ENCODE assay signal across 1 cellular context in the genomic region with DNA sequence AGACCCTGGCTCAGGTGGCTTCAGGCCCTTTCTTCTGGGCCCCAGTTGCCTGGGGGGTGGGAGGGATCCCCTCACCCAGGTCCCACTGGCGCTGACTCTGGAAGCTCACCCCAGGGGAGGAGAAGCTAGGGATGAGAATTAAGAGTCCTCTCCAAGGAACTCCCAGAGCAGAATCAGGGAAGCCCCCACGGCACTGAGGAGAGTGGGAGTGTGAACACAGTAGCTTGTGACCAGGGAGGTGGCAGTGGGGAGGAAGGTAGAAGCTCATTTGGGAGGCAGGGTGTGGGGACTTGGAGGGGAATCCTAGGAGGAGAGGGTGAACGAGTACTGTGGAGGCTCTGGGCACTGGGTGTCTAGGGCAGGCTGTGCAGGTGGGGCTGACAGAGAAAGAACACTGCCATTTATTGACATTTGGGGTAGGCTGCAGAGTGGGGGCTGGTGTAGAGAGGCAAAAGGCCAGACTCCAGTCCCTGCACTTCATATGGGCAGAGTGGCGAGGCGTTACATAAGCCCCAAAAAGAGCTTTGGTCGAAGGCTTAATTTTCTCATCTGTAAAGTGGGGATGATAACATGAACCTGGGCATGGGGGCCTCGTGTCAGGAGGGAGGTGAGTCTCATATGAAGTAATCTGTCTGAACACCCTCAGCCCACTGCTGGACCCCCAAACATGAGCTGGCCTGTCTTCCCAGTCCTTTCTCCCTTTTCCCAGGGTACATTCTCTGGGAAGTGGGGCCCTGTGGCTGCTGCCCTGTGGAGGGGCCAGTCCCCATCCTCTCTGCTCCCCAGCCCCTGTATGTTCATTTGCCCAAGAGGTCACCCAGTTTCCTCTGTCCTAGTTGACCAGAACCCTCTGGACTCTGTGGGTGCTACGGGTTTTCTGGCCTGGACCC.
TF ChIP-seq lines count a peak whose summit lies in the region.

No MANE protein-coding gene starts in this region.

TF ChIP-seq in HepG2, 621 proteins besides CTCF, POLR2A, EP300 and RAD21:
- no peak for TF ChIP-seq ZBTB4 (CRISPR knock-in tag; IDR thresholded peaks at IDR 0.05; ENCODE audit: borderline replicate concordance)
- 0 out of 2 replicates have a peak, but pooled peaks have one; percentile 41 for TF ChIP-seq ZNF235 (CRISPR knock-in tag; IDR thresholded peaks at IDR 0.05; ENCODE audit: borderline replicate concordance)
- TF ChIP-seq, protein P1, sequence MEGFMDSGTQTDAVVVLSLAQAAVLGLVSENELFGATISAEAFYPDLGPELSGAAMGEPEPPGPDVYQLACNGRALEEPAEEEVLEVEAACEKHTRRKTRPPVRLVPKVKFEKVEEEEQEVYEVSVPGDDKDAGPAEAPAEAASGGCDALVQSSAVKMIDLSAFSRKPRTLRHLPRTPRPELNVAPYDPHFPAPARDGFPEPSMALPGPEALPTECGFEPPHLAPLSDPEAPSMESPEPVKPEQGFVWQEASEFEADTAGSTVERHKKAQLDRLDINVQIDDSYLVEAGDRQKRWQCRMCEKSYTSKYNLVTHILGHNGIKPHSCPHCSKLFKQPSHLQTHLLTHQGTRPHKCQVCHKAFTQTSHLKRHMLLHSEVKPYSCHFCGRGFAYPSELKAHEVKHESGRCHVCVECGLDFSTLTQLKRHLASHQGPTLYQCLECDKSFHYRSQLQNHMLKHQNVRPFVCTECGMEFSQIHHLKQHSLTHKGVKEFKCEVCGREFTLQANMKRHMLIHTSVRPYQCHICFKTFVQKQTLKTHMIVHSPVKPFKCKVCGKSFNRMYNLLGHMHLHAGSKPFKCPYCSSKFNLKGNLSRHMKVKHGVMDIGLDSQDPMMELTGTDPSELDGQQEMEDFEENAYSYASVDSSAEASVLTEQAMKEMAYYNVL (CRISPR knock-in tag; IDR thresholded peaks at IDR 0.05; ENCODE audit: borderline replicate concordance): 0 out of 2 replicates have a peak, but pooled peaks have one; percentile 42
- no peak for TF ChIP-seq BRF2 (CRISPR knock-in tag; IDR thresholded peaks at IDR 0.05)
- peak; percentile 90 for TF ChIP-seq ZMYM3 (CRISPR knock-in tag; IDR thresholded peaks at IDR 0.05)
- TF ChIP-seq, protein P2, sequence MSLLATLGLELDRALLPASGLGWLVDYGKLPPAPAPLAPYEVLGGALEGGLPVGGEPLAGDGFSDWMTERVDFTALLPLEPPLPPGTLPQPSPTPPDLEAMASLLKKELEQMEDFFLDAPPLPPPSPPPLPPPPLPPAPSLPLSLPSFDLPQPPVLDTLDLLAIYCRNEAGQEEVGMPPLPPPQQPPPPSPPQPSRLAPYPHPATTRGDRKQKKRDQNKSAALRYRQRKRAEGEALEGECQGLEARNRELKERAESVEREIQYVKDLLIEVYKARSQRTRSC (CRISPR knock-in tag; IDR thresholded peaks at IDR 0.05; ENCODE audit: low read depth): no peak
- TF ChIP-seq PITX1 (CRISPR knock-in tag; IDR thresholded peaks at IDR 0.05): 0 out of 2 replicates have a peak, but pooled peaks have one; percentile 44
- peak; percentile 51; the same call in 1 of the 2 replicates for TF ChIP-seq CHD4 (IDR thresholded peaks at IDR 0.05; ENCODE audit: borderline replicate concordance, low read length)
- TF ChIP-seq ZFP82 (CRISPR knock-in tag; IDR thresholded peaks at IDR 0.05; ENCODE audit: borderline replicate concordance): peak; percentile 48; the same call in 1 of the 2 replicates
- TF ChIP-seq HNF1B (CRISPR knock-in tag; IDR thresholded peaks at IDR 0.05): no peak
- 0 out of 2 replicates have a peak, but pooled peaks have one; percentile 23 for TF ChIP-seq ZBTB7B (CRISPR knock-in tag; IDR thresholded peaks at IDR 0.05)
- no peak for TF ChIP-seq ZNF557 (CRISPR knock-in tag; IDR thresholded peaks at IDR 0.05)
- TF ChIP-seq REPIN1 (CRISPR knock-in tag; IDR thresholded peaks at IDR 0.05; ENCODE audit: borderline replicate concordance, low read depth): no peak
- TF ChIP-seq ZNF629 (CRISPR knock-in tag; conservative IDR thresholded peaks at IDR 0.05): peak; percentile 95
- peak; percentile 36 for TF ChIP-seq CBX1 (IDR thresholded peaks at IDR 0.05; ENCODE audit: low read depth)
- peak; percentile 11; the same call in 1 of the 2 replicates for TF ChIP-seq MAX (IDR thresholded peaks at IDR 0.05)
- TF ChIP-seq ZFP91 (CRISPR knock-in tag; IDR thresholded peaks at IDR 0.05; ENCODE audit: borderline replicate concordance): 0 out of 2 replicates have a peak, but pooled peaks have one; percentile 45
- TF ChIP-seq KDM1A (CRISPR knock-in tag; IDR thresholded peaks at IDR 0.05): 0 out of 2 replicates have a peak, but pooled peaks have one; percentile 16
- TF ChIP-seq SPEN (CRISPR knock-in tag; IDR thresholded peaks at IDR 0.05; ENCODE audit: low read depth): 0 out of 2 replicates have a peak, but pooled peaks have one; percentile 3
- TF ChIP-seq ZNF30 (CRISPR knock-in tag; IDR thresholded peaks at IDR 0.05): 0 out of 2 replicates have a peak, but pooled peaks have one; percentile 70
- no peak for TF ChIP-seq ZNF75D (CRISPR knock-in tag; IDR thresholded peaks at IDR 0.05; ENCODE audit: borderline replicate concordance)
- TF ChIP-seq, protein P3, sequence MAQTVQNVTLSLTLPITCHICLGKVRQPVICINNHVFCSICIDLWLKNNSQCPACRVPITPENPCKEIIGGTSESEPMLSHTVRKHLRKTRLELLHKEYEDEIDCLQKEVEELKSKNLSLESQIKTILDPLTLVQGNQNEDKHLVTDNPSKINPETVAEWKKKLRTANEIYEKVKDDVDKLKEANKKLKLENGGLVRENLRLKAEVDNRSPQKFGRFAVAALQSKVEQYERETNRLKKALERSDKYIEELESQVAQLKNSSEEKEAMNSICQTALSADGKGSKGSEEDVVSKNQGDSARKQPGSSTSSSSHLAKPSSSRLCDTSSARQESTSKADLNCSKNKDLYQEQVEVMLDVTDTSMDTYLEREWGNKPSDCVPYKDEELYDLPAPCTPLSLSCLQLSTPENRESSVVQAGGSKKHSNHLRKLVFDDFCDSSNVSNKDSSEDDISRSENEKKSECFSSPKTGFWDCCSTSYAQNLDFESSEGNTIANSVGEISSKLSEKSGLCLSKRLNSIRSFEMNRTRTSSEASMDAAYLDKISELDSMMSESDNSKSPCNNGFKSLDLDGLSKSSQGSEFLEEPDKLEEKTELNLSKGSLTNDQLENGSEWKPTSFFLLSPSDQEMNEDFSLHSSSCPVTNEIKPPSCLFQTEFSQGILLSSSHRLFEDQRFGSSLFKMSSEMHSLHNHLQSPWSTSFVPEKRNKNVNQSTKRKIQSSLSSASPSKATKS (CRISPR knock-in tag; IDR thresholded peaks at IDR 0.05): no peak
- TF ChIP-seq ZNF674 (CRISPR knock-in tag; IDR thresholded peaks at IDR 0.05; ENCODE audit: low read depth): no peak
- TF ChIP-seq SP140L (CRISPR knock-in tag; IDR thresholded peaks at IDR 0.05; ENCODE audit: borderline replicate concordance): no peak
- TF ChIP-seq ZNF547 (CRISPR knock-in tag; IDR thresholded peaks at IDR 0.05): 0 out of 2 replicates have a peak, but pooled peaks have one; percentile 9
- TF ChIP-seq, protein P4, sequence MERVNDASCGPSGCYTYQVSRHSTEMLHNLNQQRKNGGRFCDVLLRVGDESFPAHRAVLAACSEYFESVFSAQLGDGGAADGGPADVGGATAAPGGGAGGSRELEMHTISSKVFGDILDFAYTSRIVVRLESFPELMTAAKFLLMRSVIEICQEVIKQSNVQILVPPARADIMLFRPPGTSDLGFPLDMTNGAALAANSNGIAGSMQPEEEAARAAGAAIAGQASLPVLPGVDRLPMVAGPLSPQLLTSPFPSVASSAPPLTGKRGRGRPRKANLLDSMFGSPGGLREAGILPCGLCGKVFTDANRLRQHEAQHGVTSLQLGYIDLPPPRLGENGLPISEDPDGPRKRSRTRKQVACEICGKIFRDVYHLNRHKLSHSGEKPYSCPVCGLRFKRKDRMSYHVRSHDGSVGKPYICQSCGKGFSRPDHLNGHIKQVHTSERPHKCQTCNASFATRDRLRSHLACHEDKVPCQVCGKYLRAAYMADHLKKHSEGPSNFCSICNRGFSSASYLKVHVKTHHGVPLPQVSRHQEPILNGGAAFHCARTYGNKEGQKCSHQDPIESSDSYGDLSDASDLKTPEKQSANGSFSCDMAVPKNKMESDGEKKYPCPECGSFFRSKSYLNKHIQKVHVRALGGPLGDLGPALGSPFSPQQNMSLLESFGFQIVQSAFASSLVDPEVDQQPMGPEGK (CRISPR knock-in tag; IDR thresholded peaks at IDR 0.05): 0 out of 2 replicates have a peak, but pooled peaks have one; percentile 28
- no peak for TF ChIP-seq ZNF672 (CRISPR knock-in tag; IDR thresholded peaks at IDR 0.05)
- TF ChIP-seq SALL1 (CRISPR knock-in tag; IDR thresholded peaks at IDR 0.05): 0 out of 2 replicates have a peak, but pooled peaks have one; percentile 13
- TF ChIP-seq ZNF333 (CRISPR knock-in tag; IDR thresholded peaks at IDR 0.05; ENCODE audit: borderline replicate concordance): 0 out of 2 replicates have a peak, but pooled peaks have one; percentile 28
- TF ChIP-seq FOXC1 (CRISPR knock-in tag; IDR thresholded peaks at IDR 0.05; ENCODE audit: borderline replicate concordance): peak; percentile 63; the same call in 1 of the 2 replicates
